ENCODE assay signal across 8 cellular contexts in the genomic region with DNA sequence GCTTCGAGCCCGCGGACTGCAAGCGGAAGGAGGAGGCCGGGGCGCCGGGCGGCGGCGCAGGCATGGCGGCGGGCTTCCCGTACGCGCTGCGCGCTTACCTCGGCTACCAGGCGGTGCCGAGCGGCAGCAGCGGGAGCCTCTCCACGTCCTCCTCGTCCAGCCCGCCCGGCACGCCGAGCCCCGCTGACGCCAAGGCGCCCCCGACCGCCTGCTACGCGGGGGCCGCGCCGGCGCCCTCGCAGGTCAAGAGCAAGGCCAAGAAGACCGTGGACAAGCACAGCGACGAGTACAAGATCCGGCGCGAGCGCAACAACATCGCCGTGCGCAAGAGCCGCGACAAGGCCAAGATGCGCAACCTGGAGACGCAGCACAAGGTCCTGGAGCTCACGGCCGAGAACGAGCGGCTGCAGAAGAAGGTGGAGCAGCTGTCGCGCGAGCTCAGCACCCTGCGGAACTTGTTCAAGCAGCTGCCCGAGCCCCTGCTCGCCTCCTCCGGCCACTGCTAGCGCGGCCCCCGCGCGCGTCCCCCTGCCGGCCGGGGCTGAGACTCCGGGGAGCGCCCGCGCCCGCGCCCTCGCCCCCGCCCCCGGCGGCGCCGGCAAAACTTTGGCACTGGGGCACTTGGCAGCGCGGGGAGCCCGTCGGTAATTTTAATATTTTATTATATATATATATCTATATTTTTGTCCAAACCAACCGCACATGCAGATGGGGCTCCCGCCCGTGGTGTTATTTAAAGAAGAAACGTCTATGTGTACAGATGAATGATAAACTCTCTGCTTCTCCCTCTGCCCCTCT. TPM values are rescaled to one million over a fixed set of nuclear protein-coding genes. Genes with fewer than 3 reads are reported as not detected.
DNase-seq lines count a peak whose midpoint lies in the region; ATAC-seq and TF ChIP-seq lines count a peak whose summit lies in the region.

No MANE protein-coding gene starts in this region.

- no peaks in the 10 kb centered on the region for H3F3A ChIP-seq in OCI-LY1 (ENCODE audit: insufficient read depth, low read length)

- H3K4me3 ChIP-seq in OCI-LY1 (ENCODE audit: low read depth, low read length, poor library complexity, severe bottlenecking) = peak overlapping the region; percentile 75
- H3K4me3 ChIP-seq in fibroblast of pulmonary artery (replicated peaks; ENCODE audit: low read depth, low read length) = peak overlapping the region; percentile 100
- H3K4me3 ChIP-seq in neutrophil (ENCODE audit: low read depth in 1 of 2, low read length in 1 of 2) = peak overlapping the region; percentile 87 to 93
- peak overlapping the region; percentile 87 for H3K4me3 ChIP-seq in upper lobe of right lung

- H3K4me1 Mint-ChIP-seq in activated T-cell treated with anti-CD3 and anti-CD28 coated beads, Interleukin-2, amount 50 U/mL, for 72 hours (ENCODE audit: low read depth) = peaks cover 40% of the 10 kb centered on the region

- H4K20me1 ChIP-seq in OCI-LY1 (ENCODE audit: insufficient read depth, low read length) = no peaks in the 10 kb centered on the region

- ATAC-seq in HG02981 (IDR thresholded peaks at IDR 0.05; ENCODE audit: unreplicated experiment) (peak; percentile 34), upper lobe of right lung (peak; percentile 1)
- peak; percentile 13 to 20 for ATAC-seq in activated T-cell treated with anti-CD3 and anti-CD28 coated beads, Interleukin-2, amount 50 U/mL, for 72 hours (replicated peaks in 1 of 2)

- H3K9ac ChIP-seq in OCI-LY1 (ENCODE audit: low read length) = peak overlapping the region; percentile 74

- peak overlapping the region; percentile 69 for H3K4me2 ChIP-seq in OCI-LY1 (ENCODE audit: low read length)

- H3K27me3 Mint-ChIP-seq in activated T-cell treated with anti-CD3 and anti-CD28 coated beads, Interleukin-2, amount 50 U/mL, for 72 hours (ENCODE audit: low read depth) = no peaks in the 10 kb centered on the region

- no peak overlapping the region for H2AFZ ChIP-seq in OCI-LY1 (ENCODE audit: low read length)

- peak overlapping the region; percentile 67 for H3K27ac ChIP-seq in OCI-LY1 (ENCODE audit: low read depth, low read length, poor library complexity, severe bottlenecking)
- H3K27ac ChIP-seq in neutrophil = peak overlapping the region; percentile 100
- peak overlapping the region; percentile 99 for H3K27ac ChIP-seq in upper lobe of right lung

- peaks cover 16 to 20% of the 10 kb centered on the region in 2 donors for H3K36me3 Mint-ChIP-seq in activated T-cell treated with anti-CD3 and anti-CD28 coated beads, Interleukin-2, amount 50 U/mL, for 72 hours (ENCODE audit: insufficient read depth in 2 of 2)

- intact Hi-C loops in upper lobe of right lung (cut with DNase I) = no loop called here

- peaks cover 27% of the 10 kb centered on the region for H3K4me1 ChIP-seq in OCI-LY1 (ENCODE audit: insufficient read depth, low read length, severe bottlenecking)
- H3K4me1 ChIP-seq in neutrophil (ENCODE audit: control insufficient read depth in 1 of 2, insufficient read depth in 1 of 2, low read depth in 1 of 2, low read length in 1 of 2) = peaks cover 71 to 74% of the 10 kb centered on the region in 2 experiments
- H3K4me1 ChIP-seq in upper lobe of right lung = peaks cover 33% of the 10 kb centered on the region

- peak overlapping the region; percentile 100 for H3K27ac Mint-ChIP-seq in activated T-cell treated with anti-CD3 and anti-CD28 coated beads, Interleukin-2, amount 50 U/mL, for 72 hours

- no peaks in the 10 kb centered on the region for H3K9me3 Mint-ChIP-seq in activated T-cell treated with anti-CD3 and anti-CD28 coated beads, Interleukin-2, amount 50 U/mL, for 72 hours

- TF ChIP-seq CTCF in OCI-LY1 (IDR thresholded peaks at IDR 0.05; ENCODE audit: low read length) = no peak
- no peak for TF ChIP-seq CTCF in fibroblast of pulmonary artery (IDR thresholded peaks at IDR 0.05; ENCODE audit: low read length, missing control alignments)
- TF ChIP-seq CTCF in neutrophil (IDR thresholded peaks at IDR 0.05) = peak; percentile 40
- TF ChIP-seq CTCF in upper lobe of right lung (IDR thresholded peaks at IDR 0.05) = peak; percentile 30

- no peaks in the 10 kb centered on the region for H3K9me2 ChIP-seq in OCI-LY1 (ENCODE audit: low read depth, low read length)

- H3K27me3 ChIP-seq in OCI-LY1 (ENCODE audit: insufficient read depth, low read length) (no peaks in the 10 kb centered on the region), neutrophil (no peaks in the 10 kb centered on the region), upper lobe of right lung (no peaks in the 10 kb centered on the region)

- H3K4me3 Mint-ChIP-seq in activated T-cell treated with anti-CD3 and anti-CD28 coated beads, Interleukin-2, amount 50 U/mL, for 72 hours = peak overlapping the region; percentile 90 to 97

- DNase-seq in NCI-H2227 (lab: John Stamatoyannopoulos, UW; ENCODE audit: unreplicated experiment) = peak; percentile 64
- DNase-seq in NCI-H2227 treated with DMSO at 0.1 percent for 48 hours (lab: John Stamatoyannopoulos, UW) = no peak
- DNase-seq in activated T-cell treated with anti-CD3 and anti-CD28 coated beads, Interleukin-2, amount 50 U/mL, for 72 hours = peak; percentile 66 to 73
- DNase-seq in fibroblast of pulmonary artery (ENCODE audit: low read depth) = peak; percentile 53
- peak; percentile 80 for DNase-seq in upper lobe of right lung

- H3K36me3 ChIP-seq in OCI-LY1 (ENCODE audit: insufficient read depth, low read length) (peaks cover 10% of the 10 kb centered on the region; the same call in 1 of the 2 replicates), neutrophil (peaks cover 35% of the 10 kb centered on the region), upper lobe of right lung (peaks cover 22% of the 10 kb centered on the region)

- no peaks in the 10 kb centered on the region for H3K79me2 ChIP-seq in OCI-LY1 (ENCODE audit: insufficient read depth, low read length)

- H3K9me3 ChIP-seq in OCI-LY1 (ENCODE audit: low read length) = no peaks in the 10 kb centered on the region
- H3K9me3 ChIP-seq in neutrophil = no peaks in the 10 kb centered on the region
- H3K9me3 ChIP-seq in upper lobe of right lung = no peaks in the 10 kb centered on the region

RNA-seq across cellular contexts. Expression of a gene that starts 1.1 kb away (rescaled TPM):
- total RNA-seq in activated T-cell treated with anti-CD3 and anti-CD28 coated beads, Interleukin-2, amount 50 U/mL, for 72 hours = 100 to 1,000 TPM; 111 to 134 TPM
- 271 TPM for total RNA-seq in upper lobe of right lung

RNA-seq across cellular contexts. Expression of a gene that starts 38.2 kb away (rescaled TPM):
- 10 to 100 TPM; 14.4 to 17.9 TPM for total RNA-seq in activated T-cell treated with anti-CD3 and anti-CD28 coated beads, Interleukin-2, amount 50 U/mL, for 72 hours
- 31.3 TPM for total RNA-seq in upper lobe of right lung

Comparison
In these comparisons a context has a peak if more than half of its experiments do, and no peak if none do; other contexts are left out.
1. CTCF ChIP-seq: peak in neutrophil (single experiment) and upper lobe of right lung (single experiment); none in OCI-LY1 (single experiment) and fibroblast of pulmonary artery (single experiment).
2. Peak in every context shown above with its lines, with median percentiles within 50 percentile points of each other: ATAC-seq, H3K27ac ChIP-seq and H3K4me3 ChIP-seq.